8 cellular contexts compared by ENCODE assay signal in genomic region chr9:129567842-129568559, GRCh38. TPM values are rescaled to one million over a fixed set of nuclear protein-coding genes. Genes with fewer than 3 reads are reported as not detected.
DNase-seq lines count a peak whose midpoint lies in the region; ATAC-seq and TF ChIP-seq lines count a peak whose summit lies in the region.

No MANE protein-coding gene starts in this region.

- H2AFZ ChIP-seq in KMS-11 (ENCODE audit: low read depth), result peak overlapping the region; percentile 57

- intact Hi-C loops in MCF 10A (cut with micrococcal nuclease), result no loop called here

- no TSS peak for BruUV-seq in MCF 10A (replicated peaks; lab: Mats Ljungman, UMichigan)

- H3K9me3 Mint-ChIP-seq in MCF 10A (ENCODE audit: unreplicated experiment), result no peaks in the 10 kb centered on the region
- H3K9me3 Mint-ChIP-seq in stimulated activated naive CD8-positive, alpha-beta T cell treated with anti-CD3 and anti-CD28 coated beads, Interleukin-15, amount 100 ng/mL, for 72 hours, result no peaks in the 10 kb centered on the region

- H3K36me3 ChIP-seq in KMS-11 (ENCODE audit: insufficient read depth) (no peaks in the 10 kb centered on the region), kidney epithelial cell (ENCODE audit: control insufficient read depth, insufficient read depth, low read length) (no peaks in the 10 kb centered on the region)

- H3K4me3 ChIP-seq in KMS-11 (IDR thresholded peaks at IDR 0.05; ENCODE audit: insufficient read depth, low read depth, low read length), result no peak overlapping the region
- H3K4me3 ChIP-seq in kidney epithelial cell (ENCODE audit: low read depth, low read length), result peak overlapping the region; percentile 37

- peak overlapping the region; percentile 27; the same call in 1 of the 2 replicates for H3K9ac ChIP-seq in KMS-11

- peaks cover 26% of the 10 kb centered on the region for H3K4me1 ChIP-seq in KMS-11 (ENCODE audit: low read depth, poor library complexity, severe bottlenecking)

- CTCF ChIA-PET in MCF 10A (lab: Yijun Ruan, JAX), result no interaction called here

- ATAC-seq in stimulated activated naive CD8-positive, alpha-beta T cell treated with anti-CD3 and anti-CD28 coated beads, Interleukin-15, amount 100 ng/mL, for 72 hours, result no peak

- H3K27ac Mint-ChIP-seq in MCF 10A (ENCODE audit: low read depth, unreplicated experiment), result no peak overlapping the region
- no peak overlapping the region for H3K27ac Mint-ChIP-seq in stimulated activated naive CD8-positive, alpha-beta T cell treated with anti-CD3 and anti-CD28 coated beads, Interleukin-15, amount 100 ng/mL, for 72 hours

- H3K36me3 Mint-ChIP-seq in MCF 10A (ENCODE audit: insufficient read depth, unreplicated experiment), result no peaks in the 10 kb centered on the region

- peaks cover 25% of the 10 kb centered on the region for H3K4me1 Mint-ChIP-seq in MCF 10A (ENCODE audit: insufficient read depth, unreplicated experiment)
- peaks cover 39% of the 10 kb centered on the region for H3K4me1 Mint-ChIP-seq in stimulated activated naive CD8-positive, alpha-beta T cell treated with anti-CD3 and anti-CD28 coated beads, Interleukin-15, amount 100 ng/mL, for 72 hours

- H3K27me3 ChIP-seq in KMS-11 (ENCODE audit: insufficient read depth, low read depth) (no peaks in the 10 kb centered on the region), kidney epithelial cell (ENCODE audit: control insufficient read depth, insufficient read depth, low read length) (no peaks in the 10 kb centered on the region)

- TF ChIP-seq CTCF in KMS-11 (conservative IDR thresholded peaks at IDR 0.05; ENCODE audit: low read depth, low read length) (no peak), MCF 10A (IDR thresholded peaks at IDR 0.05; ENCODE audit: unreplicated experiment) (no peak), kidney epithelial cell (IDR thresholded peaks at IDR 0.05; ENCODE audit: insufficient read depth, low read length, poor library complexity, severe bottlenecking) (no peak)

- no peaks in the 10 kb centered on the region for H3K27me3 Mint-ChIP-seq in MCF 10A (ENCODE audit: insufficient read depth, unreplicated experiment)
- H3K27me3 Mint-ChIP-seq in stimulated activated naive CD8-positive, alpha-beta T cell treated with anti-CD3 and anti-CD28 coated beads, Interleukin-15, amount 100 ng/mL, for 72 hours, result peaks cover 46% of the 10 kb centered on the region

- peak overlapping the region; percentile 39 for H3K4me2 ChIP-seq in KMS-11

- H4K20me1 ChIP-seq in KMS-11 (ENCODE audit: insufficient read depth), result no peaks in the 10 kb centered on the region

- POLR2A ChIA-PET in MCF 10A (lab: Yijun Ruan, JAX), result no interaction called here

- peak; percentile 37 for DNase-seq in CD1c-positive myeloid dendritic cell (ENCODE audit: extremely low spot score)
- peak; percentile 81 for DNase-seq in MCF 10A (ENCODE audit: unreplicated experiment)
- no peak for DNase-seq in kidney epithelial cell (ENCODE audit: low read depth)
- DNase-seq in stimulated activated naive CD8-positive, alpha-beta T cell treated with anti-CD3 and anti-CD28 coated beads, Interleukin-15, amount 100 ng/mL, for 72 hours, result no peak
- no peak for DNase-seq in NK-92 (lab: John Stamatoyannopoulos, UW; ENCODE audit: unreplicated experiment)
- no peak for DNase-seq in activated CD4-positive, alpha-beta T cell treated with anti-CD3 and anti-CD28 coated beads for 1 hour
- no peak for DNase-seq in cortex of kidney (lab: John Stamatoyannopoulos, UW)

- H3K4me3 Mint-ChIP-seq in MCF 10A (ENCODE audit: unreplicated experiment), result peak overlapping the region; percentile 35
- peak overlapping the region; percentile 42 to 74 for H3K4me3 Mint-ChIP-seq in stimulated activated naive CD8-positive, alpha-beta T cell treated with anti-CD3 and anti-CD28 coated beads, Interleukin-15, amount 100 ng/mL, for 72 hours

- H3K27ac ChIP-seq in KMS-11, result no peak overlapping the region

- no peaks in the 10 kb centered on the region for H3K79me2 ChIP-seq in KMS-11 (ENCODE audit: insufficient read depth, low read depth)

RNA-seq across cellular contexts. Expression of gene C9orf50, which starts 52.9 kb away (rescaled TPM):
- total RNA-seq in MCF 10A (2022) (0.20 TPM in 1 of 2 replicates, not detected in the other), kidney epithelial cell (not detected in 2 replicates)

RNA-seq across cellular contexts. Expression of gene NTMT1, which starts 58.0 kb away (rescaled TPM):
- total RNA-seq in MCF 10A (2022), result 32.9 and 49.2 TPM in 2 replicates
- 52.6 and 57.2 TPM in 2 replicates for total RNA-seq in kidney epithelial cell

Comparison
In these comparisons a context has a peak if more than half of its experiments do, and no peak if none do; other contexts are left out.
1. DNase-seq: peak in CD1c-positive myeloid dendritic cell (single experiment) and MCF 10A (single experiment); none in kidney epithelial cell (single experiment), stimulated activated naive CD8-positive, alpha-beta T cell treated with anti-CD3 and anti-CD28 coated beads, Interleukin-15, amount 100 ng/mL, for 72 hours (0 of 2), NK-92 (single experiment), activated CD4-positive, alpha-beta T cell treated with anti-CD3 and anti-CD28 coated beads for 1 hour (single experiment) and cortex of kidney (single experiment).